9 cellular contexts compared by ENCODE assay signal in genomic region chr12:70497508-70497907, GRCh38.
"Had no signal": no experiment of that assay in that cellular context is flagged by ENCODE, and none has a peak within 500 bp of the region (broad histone marks: within the 10 kb centered on the region; RNA-seq: fewer than 3 reads in every experiment).

No MANE protein-coding gene starts in this region.

- H3K27ac ChIP-seq: HL-60, KMS-11 had no signal

- FAIRE-seq: HepG2, HTR-8/SVneo had no signal

- H3K4me2 ChIP-seq: KMS-11 had no signal

- H3K9ac ChIP-seq: KMS-11 had no signal

- DNase-seq: IMR-90, Karpas-422, KBM-7, KG1 had no signal

- H3K27ac Mint-ChIP-seq: IgD-negative memory B cell had no signal

- H3K4me3 Mint-ChIP-seq: IgD-negative memory B cell had no signal

- H3K27me3 Mint-ChIP-seq: IgD-negative memory B cell had no signal

- ATAC-seq: HepG2 had no signal
